ENCODE assay signal across 8 cellular contexts in the genomic region with DNA sequence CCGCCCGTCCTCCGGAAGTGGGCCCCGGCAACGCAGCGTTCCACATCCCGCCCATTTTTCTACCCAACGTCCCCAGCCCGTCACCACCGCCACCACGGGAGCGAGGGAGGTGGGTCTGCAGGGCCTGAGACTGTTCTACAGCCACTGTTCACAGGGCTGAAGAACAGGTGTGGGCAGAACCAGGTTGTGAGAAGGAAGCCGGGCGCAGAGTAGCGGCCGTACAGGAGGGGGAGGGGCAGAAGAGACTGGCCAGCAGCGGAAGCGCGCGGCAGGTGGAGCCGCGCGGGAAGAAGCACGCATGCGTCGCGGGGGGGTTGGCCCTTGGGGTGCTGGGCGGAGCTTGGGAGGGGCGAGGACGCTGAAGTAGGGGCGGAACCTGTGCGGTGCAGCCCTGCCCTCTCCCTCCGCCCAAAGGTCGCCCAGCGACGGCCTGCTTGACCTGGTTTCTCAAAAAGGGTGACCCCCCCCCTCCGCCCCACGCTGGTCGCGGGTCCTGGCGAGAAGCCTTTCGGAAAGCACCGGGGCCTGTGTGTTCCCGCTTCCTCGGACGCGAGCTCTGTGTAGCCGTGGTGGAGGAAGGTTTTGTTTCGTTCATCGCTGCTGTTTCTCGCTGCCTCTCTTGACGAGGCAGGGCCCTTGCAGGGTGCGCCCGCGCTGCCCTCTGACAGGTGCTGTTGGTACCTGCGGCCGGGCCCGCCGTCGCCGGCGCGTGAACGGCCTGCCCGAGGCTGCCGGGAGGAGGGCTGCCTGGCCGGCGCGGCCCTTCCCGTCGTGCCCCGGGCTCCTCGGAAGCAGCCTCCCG. TPM values are rescaled to one million over a fixed set of nuclear protein-coding genes. Genes with fewer than 3 reads are reported as not detected.
DNase-seq lines count a peak whose midpoint lies in the region; ATAC-seq and FAIRE-seq lines count a peak whose summit lies in the region.

No MANE protein-coding gene starts in this region.

- peak; percentile 74 for DNase-seq in NCI-H146 treated with DMSO at 0.1 percent for 48 hours (lab: John Stamatoyannopoulos, UW; ENCODE audit: unreplicated experiment)
- peak; percentile 90 to 98 (median 94) for DNase-seq in T-cell
- DNase-seq in amygdala (lab: John Stamatoyannopoulos, UW) = peak; percentile 68 to 100 (median 94)
- DNase-seq in left ventricle myocardium superior = peak; percentile 98
- peak; percentile 77 for DNase-seq in pulmonary artery endothelial cell (ENCODE audit: low read depth, low spot score)
- peak; percentile 95 for DNase-seq in urothelium cell line (ENCODE audit: low spot score)

- peak overlapping the region; percentile 99 to 100 for H3K27ac Mint-ChIP-seq in T-cell

- intact Hi-C loops in left ventricle myocardium superior (cut with micrococcal nuclease) = no loop called here

- H3K9me3 Mint-ChIP-seq in T-cell = no peaks in the 10 kb centered on the region

- ATAC-seq in GM18498 (IDR thresholded peaks at IDR 0.05; ENCODE audit: unreplicated experiment) (peak; percentile 75), HG02870 (IDR thresholded peaks at IDR 0.05; ENCODE audit: unreplicated experiment) (peak; percentile 62), T-cell (replicated peaks in 1 of 4) (peak; percentile 77 to 84 (median 79)), left ventricle myocardium superior (peak; percentile 95)

- CTCF ChIA-PET in T-cell (lab: Charles Lee) = interaction anchor here in 1 of 2 donors (0.8 to 1.0 kb wide), 3 partner anchors 20 to 58 kb away, joined by 3 to 13 read pairs (median 5); no protein-coding TSS in a partner anchor

- POLR2A ChIA-PET in T-cell (lab: Charles Lee) = interaction anchor here (0.6 to 1.2 kb wide), 4 partner anchors 20 to 999 kb away, joined by 3 to 11 read pairs (median 5); no protein-coding TSS in a partner anchor

- H3K27me3 Mint-ChIP-seq in T-cell = no peaks in the 10 kb centered on the region

- H3K36me3 Mint-ChIP-seq in T-cell = no peaks in the 10 kb centered on the region

- peak overlapping the region; percentile 83 to 96 (median 95) for H3K4me3 Mint-ChIP-seq in T-cell

- peaks cover 70 to 83% (median 79%) of the 10 kb centered on the region in 3 donors for H3K4me1 Mint-ChIP-seq in T-cell

- FAIRE-seq in urothelium cell line (lab: Jason Lieb, UNC) = peak; percentile 59

RNA-seq across cellular contexts. Expression of gene MGAT1, which starts 7.8 kb away (rescaled TPM):
- total RNA-seq in T-cell = 100 to 1,000 TPM in 3 of 5 donors, 10 to 100 TPM in 2; 83.1 to 198 (median 145) TPM
- 67.0 TPM for total RNA-seq in left ventricle myocardium superior
- total RNA-seq in pulmonary artery endothelial cell = 84.3 and 86.0 TPM in 2 replicates

RNA-seq across cellular contexts. Expression of gene ZFP62, which starts 50.7 kb away (rescaled TPM):
- 10 to 100 TPM; 26.9 to 61.7 (median 54.9) TPM for total RNA-seq in T-cell
- total RNA-seq in left ventricle myocardium superior = 15.2 TPM
- total RNA-seq in pulmonary artery endothelial cell = 17.4 and 21.9 TPM in 2 replicates

Comparison
In these comparisons a context has a peak if more than half of its experiments do, and no peak if none do; other contexts are left out.
1. Peak in every context shown above with its lines: DNase-seq and ATAC-seq.